1 cellular context compared by ENCODE assay signal in the genomic region with DNA sequence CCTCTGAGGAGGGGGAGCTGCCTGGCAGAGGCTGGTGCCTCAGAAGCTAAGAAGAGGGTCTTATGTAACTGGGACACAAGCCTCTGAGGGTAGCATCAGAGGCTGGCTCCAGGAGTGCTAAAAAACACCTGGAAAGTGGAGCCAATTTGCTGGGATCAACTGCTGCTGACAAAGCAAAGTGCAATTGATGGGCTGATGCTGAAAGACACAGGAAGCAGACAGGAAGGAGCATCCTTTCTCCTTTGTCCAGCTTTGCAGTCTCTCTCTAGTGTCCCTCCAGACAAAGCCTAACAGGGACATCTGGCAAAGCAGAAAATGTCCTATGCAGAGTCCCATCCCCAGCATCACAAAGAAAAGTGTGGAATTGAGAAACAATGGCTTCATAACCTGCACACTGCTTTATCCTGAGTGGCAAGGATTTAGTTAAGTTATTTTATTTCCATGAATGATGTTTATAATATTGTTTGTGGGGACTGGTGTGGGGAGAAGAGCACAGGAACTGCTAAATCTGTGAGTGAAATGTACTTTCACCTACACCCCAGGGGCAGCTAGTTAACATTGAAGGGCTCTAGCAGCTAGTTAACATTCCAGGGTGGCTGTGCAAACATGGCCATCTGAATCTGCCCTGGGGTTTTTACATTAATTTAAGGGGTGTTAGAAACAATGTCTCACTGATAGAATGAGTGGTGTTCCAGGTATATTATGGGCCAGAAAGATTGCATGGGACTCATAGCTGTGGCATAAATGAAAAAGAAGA.
TF ChIP-seq lines count a peak whose summit lies in the region.

No MANE protein-coding gene starts in this region.

TF ChIP-seq in GM23338, 12 proteins besides CTCF, POLR2A, EP300 and RAD21 (continued from another document):
- no peak for TF ChIP-seq ZNF331 (CRISPR knock-in tag; IDR thresholded peaks at IDR 0.05; ENCODE audit: low read depth)
- no peak for TF ChIP-seq CREB1 (CRISPR knock-in tag; IDR thresholded peaks at IDR 0.05; ENCODE audit: low read depth)
- no peak for TF ChIP-seq POLR2AphosphoS5 (IDR thresholded peaks at IDR 0.05; ENCODE audit: low read depth)
- TF ChIP-seq EZH2phosphoT487 (IDR thresholded peaks at IDR 0.05; ENCODE audit: unreplicated experiment): no peak
- no peak for TF ChIP-seq STAT1 (IDR thresholded peaks at IDR 0.05; ENCODE audit: unreplicated experiment)
- TF ChIP-seq EZH2 (IDR thresholded peaks at IDR 0.05; ENCODE audit: low read depth, unreplicated experiment): no peak
